ENCODE assay signal across 7 cellular contexts in the genomic region with DNA sequence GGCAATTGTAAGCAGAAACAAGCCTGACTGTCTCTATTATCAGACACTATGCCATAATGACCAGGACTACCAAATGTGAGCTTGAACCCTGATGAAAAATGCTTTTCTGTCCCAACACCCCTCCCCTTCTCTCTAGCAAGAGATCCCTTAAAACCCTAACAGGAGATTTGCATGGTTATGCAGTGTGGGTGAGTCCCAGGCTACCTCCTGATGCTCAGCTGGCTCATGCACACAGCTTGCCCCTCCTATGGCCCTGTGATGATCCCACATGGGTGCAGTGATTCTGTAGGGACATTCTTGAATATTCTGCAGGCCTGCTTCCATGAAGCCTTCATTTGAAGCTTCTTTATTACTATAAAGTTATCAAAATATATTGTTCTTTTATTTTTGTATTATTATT.
"Had no signal": no experiment of that assay in that cellular context is flagged by ENCODE, and none has a peak within 500 bp of the region (broad histone marks: within the 10 kb centered on the region; RNA-seq: fewer than 3 reads in every experiment).

No MANE protein-coding gene starts in this region.

- H3K36me3 ChIP-seq: HAP-1 had no signal

- ATAC-seq: HCT116 had no signal

- H2AFZ ChIP-seq: GM23248 had no signal

- H3K27ac ChIP-seq: GM23248 had no signal

- H3K27ac Mint-ChIP-seq: HFFc6 had no signal

- H3K4me3 ChIP-seq: GM23248, HAP-1 had no signal

- H3K4me3 Mint-ChIP-seq: H9, HFFc6 had no signal

- DNase-seq: GM23248, GOT3, H9, HCEC 1CT, HFFc6 had no signal
